In the genomic region with DNA sequence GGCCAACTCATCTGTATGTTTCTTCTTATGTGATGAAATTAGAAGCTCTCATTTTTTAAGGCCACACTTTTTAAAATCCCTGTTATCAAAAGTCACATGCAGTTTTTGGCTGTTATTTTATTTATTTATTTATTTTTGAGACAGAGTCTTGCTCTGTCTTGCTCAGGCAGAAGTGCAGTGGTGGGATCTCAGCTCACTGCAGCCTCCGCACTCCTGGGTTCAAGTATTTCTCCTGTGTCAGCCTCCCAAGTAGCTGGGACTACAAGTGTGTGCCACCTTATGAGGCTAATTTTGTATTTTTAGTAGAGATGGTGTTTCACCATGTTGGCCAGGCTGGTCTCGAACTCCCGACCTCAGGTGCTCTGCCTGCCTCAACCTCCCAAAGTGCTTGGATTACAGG, we compare ENCODE assay signal across 30 cellular contexts.
"Had no signal": no experiment of that assay in that cellular context is flagged by ENCODE, and none has a peak within 500 bp of the region (broad histone marks: within the 10 kb centered on the region; RNA-seq: fewer than 3 reads in every experiment).

No MANE protein-coding gene starts in this region.

- H3K4me1 ChIP-seq: neural progenitor cell, parathyroid adenoma, prostate gland, right lobe of liver, sigmoid colon, suprapubic skin, testis, tibial artery, transverse colon, upper lobe of right lung, uterus had no signal

- H3K4me3 ChIP-seq: neural progenitor cell, ovary, prostate gland, right lobe of liver, sigmoid colon, suprapubic skin, testis, tibial artery, transverse colon, upper lobe of right lung, uterus had no signal

- H3K9me3 ChIP-seq: ovary, prostate gland, right lobe of liver, sigmoid colon, suprapubic skin, testis, tibial artery, transverse colon, upper lobe of right lung, uterus had no signal

- H3K27me3 Mint-ChIP-seq: naive thymus-derived CD4-positive, alpha-beta T cell; stimulated activated naive CD8-positive, alpha-beta T cell treated with anti-CD3 and anti-CD28 coated beads, Interleukin-15, amount 100 ng/mL, for 72 hours; type B pancreatic cell had no signal

- H2AFZ ChIP-seq: neural progenitor cell, parathyroid adenoma had no signal

- DNase-seq: naive thymus-derived CD4-positive, alpha-beta T cell; natural killer cell; occipital lobe; ovary; posterior cingulate gyrus; retina; right cardiac atrium; right lobe of liver; sigmoid colon; small intestine; stimulated activated CD4-positive, alpha-beta T cell treated with anti-CD3 and anti-CD28 coated beads, Interleukin-15, amount 100 ng/mL, for 24 hours; stimulated activated CD4-positive, alpha-beta T cell treated with anti-CD3 and anti-CD28 coated beads, Interleukin-2, amount 100 ng/mL, for 24 hours; stimulated activated CD4-positive, alpha-beta T cell treated with anti-CD3 and anti-CD28 coated beads, Interleukin-2, amount 100 ng/mL, for 48 hours; stimulated activated CD4-positive, alpha-beta T cell treated with anti-CD3 and anti-CD28 coated beads, Interleukin-4, amount 100 ng/mL, for 24 hours; stimulated activated naive CD4-positive, alpha-beta T cell; stimulated activated naive CD8-positive, alpha-beta T cell treated with anti-CD3 and anti-CD28 coated beads, Interleukin-15, amount 100 ng/mL, for 72 hours; stimulated activated naive CD8-positive, alpha-beta T cell treated with anti-CD3 and anti-CD28 coated beads, Interleukin-15, Interleukin-2, amounts not matched to agents 100 U/mL and 50 U/mL, for 24 hours; substantia nigra; testis; tibial artery; transverse colon; upper lobe of right lung; uterus had no signal

- H3K4me3 Mint-ChIP-seq: naive thymus-derived CD4-positive, alpha-beta T cell; natural killer cell; nephron; neural progenitor cell; stimulated activated effector memory CD8-positive, alpha-beta T cell treated with anti-CD3 and anti-CD28 coated beads, Interleukin-12 subunit alpha, Interleukin-12 subunit beta, amount 100 ng/mL, for 72 hours; stimulated activated naive CD8-positive, alpha-beta T cell treated with anti-CD3 and anti-CD28 coated beads, Interleukin-15, amount 100 ng/mL, for 72 hours; type B pancreatic cell had no signal

- H3K36me3 ChIP-seq: neural progenitor cell, ovary, prostate gland, right lobe of liver, sigmoid colon, suprapubic skin, tibial artery, transverse colon, upper lobe of right lung, uterus had no signal

- H3K27ac ChIP-seq: neural progenitor cell, ovary, parathyroid adenoma, prostate gland, right lobe of liver, sigmoid colon, suprapubic skin, testis, tibial artery, transverse colon, upper lobe of right lung, uterus had no signal

- ATAC-seq: naive thymus-derived CD4-positive, alpha-beta T cell; natural killer cell; right cardiac atrium; right lobe of liver; stimulated activated effector memory CD8-positive, alpha-beta T cell treated with anti-CD3 and anti-CD28 coated beads, Interleukin-12 subunit alpha, Interleukin-12 subunit beta, amount 100 ng/mL, for 72 hours; stimulated activated naive CD8-positive, alpha-beta T cell treated with anti-CD3 and anti-CD28 coated beads, Interleukin-15, amount 100 ng/mL, for 72 hours; stimulated activated naive CD8-positive, alpha-beta T cell treated with anti-CD3 and anti-CD28 coated beads, Interleukin-15, Interleukin-2, amounts not matched to agents 100 U/mL and 50 U/mL, for 24 hours; upper lobe of right lung had no signal

- H3K9me3 Mint-ChIP-seq: nephron, neural progenitor cell, type B pancreatic cell had no signal

- H3K79me2 ChIP-seq: parathyroid adenoma had no signal

- H3K9ac ChIP-seq: neural progenitor cell, parathyroid adenoma had no signal

- H3K4me2 ChIP-seq: neural progenitor cell had no signal

- H3K36me3 Mint-ChIP-seq: naive thymus-derived CD4-positive, alpha-beta T cell; neural progenitor cell; stimulated activated effector memory CD8-positive, alpha-beta T cell treated with anti-CD3 and anti-CD28 coated beads, Interleukin-12 subunit alpha, Interleukin-12 subunit beta, amount 100 ng/mL, for 72 hours; type B pancreatic cell had no signal

- H3K4me1 Mint-ChIP-seq: naive thymus-derived CD4-positive, alpha-beta T cell; natural killer cell; neural progenitor cell; stimulated activated effector memory CD8-positive, alpha-beta T cell treated with anti-CD3 and anti-CD28 coated beads, Interleukin-12 subunit alpha, Interleukin-12 subunit beta, amount 100 ng/mL, for 72 hours; stimulated activated naive CD8-positive, alpha-beta T cell treated with anti-CD3 and anti-CD28 coated beads, Interleukin-15, amount 100 ng/mL, for 72 hours had no signal

- H3K27ac Mint-ChIP-seq: naive thymus-derived CD4-positive, alpha-beta T cell; natural killer cell; neural progenitor cell; stimulated activated effector memory CD8-positive, alpha-beta T cell treated with anti-CD3 and anti-CD28 coated beads, Interleukin-12 subunit alpha, Interleukin-12 subunit beta, amount 100 ng/mL, for 72 hours; stimulated activated naive CD8-positive, alpha-beta T cell treated with anti-CD3 and anti-CD28 coated beads, Interleukin-15, amount 100 ng/mL, for 72 hours; type B pancreatic cell had no signal

- H3K27me3 ChIP-seq: neural progenitor cell, ovary, right lobe of liver, sigmoid colon, suprapubic skin, testis, tibial artery, transverse colon, upper lobe of right lung, uterus had no signal
